8 cellular contexts compared by ENCODE assay signal in the genomic region with DNA sequence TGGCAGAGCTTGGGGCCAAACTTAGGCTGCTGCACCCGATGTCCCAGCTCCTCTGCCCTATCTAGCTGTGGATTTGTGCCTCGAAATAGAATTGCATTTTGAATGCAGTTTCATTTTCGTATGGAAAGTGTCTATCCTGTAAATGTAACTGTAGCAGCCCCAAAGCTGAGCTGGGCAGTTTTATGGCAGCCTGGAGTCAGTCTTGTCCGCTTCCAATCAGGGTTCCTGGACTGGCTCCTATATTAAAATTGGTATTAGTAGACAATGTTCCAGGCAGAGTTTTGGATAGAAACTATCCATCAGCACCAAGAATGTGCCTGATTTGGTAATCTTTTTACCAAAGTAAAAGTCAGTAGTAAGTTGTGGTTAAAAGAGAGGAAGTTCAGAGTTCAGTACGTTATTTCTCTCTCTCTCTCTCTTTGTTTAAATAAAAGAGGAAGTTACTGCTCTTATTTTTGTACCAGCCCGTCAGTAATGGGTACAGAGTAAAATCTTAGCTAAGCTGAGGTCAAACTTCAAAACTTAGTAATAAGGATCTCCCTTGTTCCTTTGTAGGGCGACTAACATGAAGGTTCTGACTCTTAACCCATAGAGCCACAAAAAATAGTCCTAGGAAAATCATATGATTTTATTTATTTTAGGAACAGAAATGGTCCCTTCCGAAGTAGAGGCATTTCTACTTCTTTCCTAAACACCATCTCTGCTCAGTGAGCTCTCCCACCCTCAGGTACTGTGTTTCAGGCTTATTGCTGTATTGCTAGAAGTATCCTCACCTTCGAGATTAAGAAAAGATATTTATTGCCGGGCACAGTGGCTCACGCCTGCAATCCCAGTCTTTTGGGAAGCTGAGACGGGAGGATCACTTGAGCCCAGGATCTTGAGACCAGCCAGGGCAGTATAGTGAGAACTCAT. TPM values are rescaled to one million over a fixed set of nuclear protein-coding genes. Genes with fewer than 3 reads are reported as not detected.
DNase-seq lines count a peak whose midpoint lies in the region; ATAC-seq, FAIRE-seq and TF ChIP-seq lines count a peak whose summit lies in the region.

No MANE protein-coding gene starts in this region.

- no peak for FAIRE-seq in HTR-8/SVneo (lab: Jason Lieb, UNC)

- no peak for TF ChIP-seq CTCF in omental fat pad (IDR thresholded peaks at IDR 0.05)

- ATAC-seq in GM18861 (IDR thresholded peaks at IDR 0.05; ENCODE audit: unreplicated experiment) (peak; percentile 67), HG02678 (IDR thresholded peaks at IDR 0.05; ENCODE audit: unreplicated experiment) (peak; percentile 87), left lobe of liver (peak; percentile 23), omental fat pad (ENCODE audit: low FRiP score) (no peak)

- peak; percentile 97 for DNase-seq in NOMO-1 treated with DMSO at 0.1 percent for 48 hours (lab: John Stamatoyannopoulos, UW; ENCODE audit: unreplicated experiment)
- DNase-seq in left lobe of liver (ENCODE audit: low spot score) = no peak
- no peak for DNase-seq in omental fat pad (ENCODE audit: low spot score)
- no peak for DNase-seq in HTR-8/SVneo (ENCODE audit: insufficient read length, low spot score)
- no peak for DNase-seq in NCI-H1417 treated with DMSO at 0.1 percent for 48 hours (lab: John Stamatoyannopoulos, UW)
- DNase-seq in NCI-H226 = no peak

RNA-seq across cellular contexts. Expression of a gene that starts 28.0 kb away (rescaled TPM):
- total RNA-seq in left lobe of liver (3.3 TPM), omental fat pad (10 to 100 TPM in 2 of 4 donors, 1 to 10 TPM in 2; 5.3 to 18.6 (median 11.1) TPM)
